ENCODE assay signal across 12 cellular contexts in genomic region chr7:137874390-137874789, GRCh38. TPM values are rescaled to one million over a fixed set of nuclear protein-coding genes. Genes with fewer than 3 reads are reported as not detected.
A peak's percentile ranks its signal among the peaks of the same experiment; 100 is the strongest.
DNase-seq lines count a peak whose midpoint lies in the region; TF ChIP-seq lines count a peak whose summit lies in the region.
"Had no signal": no experiment of that assay in that cellular context is flagged by ENCODE, and none has a peak within 500 bp of the region (broad histone marks: within the 10 kb centered on the region; RNA-seq: fewer than 3 reads in every experiment).

No MANE protein-coding gene starts in this region.

- CTCF ChIA-PET in CD8-positive, alpha-beta memory T cell (lab: Charles Lee): no interaction called here

- H3K27me3 Mint-ChIP-seq in chondrocyte (ENCODE audit: low read depth): no peaks in the 10 kb centered on the region
- H3K27me3 Mint-ChIP-seq in neural progenitor cell (ENCODE audit: insufficient read depth, low read depth): peaks cover 2% of the 10 kb centered on the region
- H3K27me3 Mint-ChIP-seq in CD8-positive, alpha-beta memory T cell: no peaks in the 10 kb centered on the region

- no peaks in the 10 kb centered on the region for H3K36me3 ChIP-seq in neural progenitor cell
- no peaks in the 10 kb centered on the region for H3K36me3 ChIP-seq in CD8-positive, alpha-beta memory T cell (ENCODE audit: insufficient read depth, low read length)

- H3K27me3 ChIP-seq in neural progenitor cell: no peaks in the 10 kb centered on the region
- H3K27me3 ChIP-seq in CD8-positive, alpha-beta memory T cell (ENCODE audit: insufficient read depth, low read length, poor library complexity, severe bottlenecking): no peaks in the 10 kb centered on the region

- no peak overlapping the region for H3K4me3 ChIP-seq in AG09309 (ENCODE audit: control insufficient read depth, low read depth, low read length)
- no peak overlapping the region for H3K4me3 ChIP-seq in neural progenitor cell
- H3K4me3 ChIP-seq in CD8-positive, alpha-beta memory T cell (ENCODE audit: low read length): no peak overlapping the region

- no peak overlapping the region for H3K27ac ChIP-seq in neural progenitor cell
- H3K27ac ChIP-seq in CD8-positive, alpha-beta memory T cell (ENCODE audit: low read depth, low read length): no peak overlapping the region

- H3K36me3 Mint-ChIP-seq in chondrocyte (ENCODE audit: low read depth) (peaks cover 52% of the 10 kb centered on the region), neural progenitor cell (peaks cover 48% of the 10 kb centered on the region)
- peaks cover 8 to 61% (median 26%) of the 10 kb centered on the region in 3 donors for H3K36me3 Mint-ChIP-seq in CD8-positive, alpha-beta memory T cell

- no peak overlapping the region for H3K9ac ChIP-seq in neural progenitor cell

- no peaks in the 10 kb centered on the region for H3K79me2 ChIP-seq in neural progenitor cell (ENCODE audit: low read depth)

- POLR2A ChIA-PET in CD8-positive, alpha-beta memory T cell (lab: Charles Lee): no interaction called here

- H3F3A ChIP-seq in neural progenitor cell (ENCODE audit: low read depth): peaks cover 23% of the 10 kb centered on the region

- no peaks in the 10 kb centered on the region for H4K20me1 ChIP-seq in neural progenitor cell (ENCODE audit: low read depth)

- TF ChIP-seq CTCF in AG09309 (IDR thresholded peaks at IDR 0.05; ENCODE audit: control insufficient read depth, insufficient read depth, low read depth, low read length, missing control alignments) (no peak), chondrocyte (IDR thresholded peaks at IDR 0.05) (no peak), neural progenitor cell (IDR thresholded peaks at IDR 0.05) (no peak)

- no peak overlapping the region for H3K4me2 ChIP-seq in neural progenitor cell

- peaks cover 24% of the 10 kb centered on the region for H3K4me1 ChIP-seq in neural progenitor cell
- H3K4me1 ChIP-seq in CD8-positive, alpha-beta memory T cell (ENCODE audit: insufficient read depth, low read length): no peaks in the 10 kb centered on the region

- H3K4me3 Mint-ChIP-seq in chondrocyte (ENCODE audit: unreplicated experiment) (no peak overlapping the region), neural progenitor cell (no peak overlapping the region)
- no peak overlapping the region for H3K4me3 Mint-ChIP-seq in CD8-positive, alpha-beta memory T cell

- peaks cover 4% of the 10 kb centered on the region for H3K9me3 Mint-ChIP-seq in chondrocyte (ENCODE audit: low read depth)
- peaks cover 7% of the 10 kb centered on the region for H3K9me3 Mint-ChIP-seq in neural progenitor cell
- no peaks in the 10 kb centered on the region for H3K9me3 Mint-ChIP-seq in CD8-positive, alpha-beta memory T cell

- H3K9me3 ChIP-seq in neural progenitor cell (ENCODE audit: low read depth): no peaks in the 10 kb centered on the region
- no peaks in the 10 kb centered on the region for H3K9me3 ChIP-seq in CD8-positive, alpha-beta memory T cell (ENCODE audit: low read length)

- H3K27ac Mint-ChIP-seq in chondrocyte (ENCODE audit: unreplicated experiment) (peak overlapping the region; percentile 86), neural progenitor cell (peak overlapping the region; percentile 29)
- peak overlapping the region in 1 of 8 donors; percentile 47 for H3K27ac Mint-ChIP-seq in CD8-positive, alpha-beta memory T cell

- peak; percentile 95 for DNase-seq in AG09309 (ENCODE audit: low read depth)
- DNase-seq in HS-5 (ENCODE audit: low read depth): peak; percentile 64
- no peak for DNase-seq in chondrocyte (ENCODE audit: low spot score)
- no peak for DNase-seq in neural progenitor cell (ENCODE audit: low spot score)
- no peak for DNase-seq in islet precursor cell
- DNase-seq in NCI-H524 (lab: John Stamatoyannopoulos, UW): no peak
- no peak for DNase-seq in CD8-positive, alpha-beta memory T cell
- DNase-seq in NCI-H1436 (lab: John Stamatoyannopoulos, UW): no peak
- DNase-seq: activated CD4-positive, alpha-beta T cell treated with anti-CD3 and anti-CD28 coated beads, Interleukin-2, amount 50 U/mL, for 1 hour; amygdala; NCI-H2029; stimulated activated CD4-positive, alpha-beta T cell treated with anti-CD3 and anti-CD28 coated beads, Interleukin-4, amount 100 ng/mL, for 4 hours had no signal

- no peak overlapping the region for H2AFZ ChIP-seq in neural progenitor cell (replicated peaks)

- H3K4me1 Mint-ChIP-seq in chondrocyte (ENCODE audit: low read depth) (peaks cover 80% of the 10 kb centered on the region), neural progenitor cell (peaks cover 57% of the 10 kb centered on the region)
- H3K4me1 Mint-ChIP-seq in CD8-positive, alpha-beta memory T cell: no peaks in the 10 kb centered on the region

RNA-seq across cellular contexts. Expression of gene DGKI, which starts 27.6 kb away (rescaled TPM):
- total RNA-seq in chondrocyte: 15.3 to 52.4 TPM (median 17.0 TPM) in 3 replicates
- 3.4 and 5.5 TPM in 2 replicates for total RNA-seq in neural progenitor cell (ENCODE audit: low replicate concordance)
- 1 to 10 TPM; 1.3 to 1.4 TPM for total RNA-seq in CD8-positive, alpha-beta memory T cell
- not detected for polyA plus RNA-seq in CD8-positive, alpha-beta memory T cell

Comparison
In these comparisons a context has a peak if more than half of its experiments do, and no peak if none do; other contexts are left out.
1. DNase-seq: peak in AG09309 (single experiment) and HS-5 (single experiment); none in chondrocyte (single experiment), neural progenitor cell (single experiment), islet precursor cell (single experiment), NCI-H524 (0 of 2), CD8-positive, alpha-beta memory T cell (0 of 5) and NCI-H1436 (single experiment).